23 cellular contexts compared by ENCODE assay signal in genomic region chr5:134976841-134977240, GRCh38. TPM values are rescaled to one million over a fixed set of nuclear protein-coding genes. Genes with fewer than 3 reads are reported as not detected.
DNase-seq lines count a peak whose midpoint lies in the region; ATAC-seq, FAIRE-seq and TF ChIP-seq lines count a peak whose summit lies in the region.
"Had no signal": no experiment of that assay in that cellular context is flagged by ENCODE, and none has a peak within 500 bp of the region (broad histone marks: within the 10 kb centered on the region; RNA-seq: fewer than 3 reads in every experiment).

No MANE protein-coding gene starts in this region.

- no peak for TF ChIP-seq EP300 in K562 (IDR thresholded peaks at IDR 0.05; ENCODE audit: low read length)

- H3K9me1 ChIP-seq in K562 (ENCODE audit: control insufficient read depth, insufficient read depth, low read length), result no peaks in the 10 kb centered on the region

- H3K18ac ChIP-seq in mesendoderm (ENCODE audit: low read length), result no peak overlapping the region

- intact Hi-C loops in K562 (cut with micrococcal nuclease), result no loop called here
- intact Hi-C loops in aorta (cut with DNase I), result no loop called here
- intact Hi-C loops in Right ventricle myocardium superior (cut with DNase I), result no loop called here

- H3K4me1 ChIP-seq in GM23338 (ENCODE audit: insufficient read depth) (no peaks in the 10 kb centered on the region), K562 (replicated peaks in 1 of 2; ENCODE audit: control insufficient read depth in 2 of 2, insufficient read depth in 2 of 2, low read length in 2 of 2) (no peaks in the 10 kb centered on the region), mesendoderm (ENCODE audit: control insufficient read depth, low read depth, low read length) (no peaks in the 10 kb centered on the region), aorta (ENCODE audit: control insufficient read depth in 1 of 2, insufficient read depth in 2 of 2, low read length in 2 of 2) (no peaks in the 10 kb centered on the region)
- H3K4me1 ChIP-seq: BLaER1 had no signal

- H2AFZ ChIP-seq in GM23338, result no peak overlapping the region
- H2AFZ ChIP-seq in K562 (ENCODE audit: low read depth, low read length), result no peak overlapping the region

- H3K4me3 Mint-ChIP-seq in GM23338, result no peak overlapping the region
- H3K4me3 Mint-ChIP-seq: B cell; CD4-positive, alpha-beta T cell; CD8-positive, alpha-beta memory T cell; H9; HFFc6 had no signal

- H3K79me2 ChIP-seq in GM23338 (replicated peaks; ENCODE audit: insufficient read depth) (no peaks in the 10 kb centered on the region), K562 (ENCODE audit: control insufficient read depth, insufficient read depth, low read length) (no peaks in the 10 kb centered on the region), mesendoderm (ENCODE audit: control insufficient read depth, insufficient read depth, low read length) (no peaks in the 10 kb centered on the region)

- H3K9me2 ChIP-seq in GM23338 (ENCODE audit: insufficient read depth), result no peaks in the 10 kb centered on the region

- H3K36me3 ChIP-seq in GM23338 (ENCODE audit: insufficient read depth) (no peaks in the 10 kb centered on the region; the same call in 1 of the 2 replicates), K562 (ENCODE audit: control insufficient read depth, insufficient read depth, low read length) (no peaks in the 10 kb centered on the region), mesendoderm (ENCODE audit: control insufficient read depth, insufficient read depth, low read length) (no peaks in the 10 kb centered on the region), aorta (ENCODE audit: control insufficient read depth in 1 of 2, insufficient read depth in 2 of 2, low read length in 1 of 2) (no peaks in the 10 kb centered on the region)

- H3F3A ChIP-seq in GM23338 (replicated peaks; ENCODE audit: low read depth), result no peaks in the 10 kb centered on the region

- H3K4me3 ChIP-seq in GM23338 (no peak overlapping the region), K562 (no peak overlapping the region), mesendoderm (ENCODE audit: low read length) (no peak overlapping the region), aorta (ENCODE audit: low read length in 2 of 2) (no peak overlapping the region)
- H3K4me3 ChIP-seq: BLaER1 had no signal

- FAIRE-seq in K562 (lab: Jason Lieb, UNC), result no peak
- FAIRE-seq: D721Med, GM12892 had no signal

- no peak overlapping the region for H4K8ac ChIP-seq in mesendoderm (ENCODE audit: low read depth, low read length)

- TF ChIP-seq POLR2A in K562 (conservative IDR thresholded peaks at IDR 0.05), result no peak

- no peak overlapping the region for H3K27ac ChIP-seq in GM23338 (ENCODE audit: low read depth)
- H3K27ac ChIP-seq in K562 (ENCODE audit: extremely low read depth, low read depth, low read length), result no peak overlapping the region
- no peak overlapping the region for H3K27ac ChIP-seq in mesendoderm (ENCODE audit: low read depth, low read length)
- no peak overlapping the region for H3K27ac ChIP-seq in aorta (ENCODE audit: low read depth in 1 of 2, low read length in 2 of 2)
- H3K27ac ChIP-seq: BLaER1, C4-2B had no signal

- H3K9me3 ChIP-seq in K562 (replicated peaks; ENCODE audit: control insufficient read depth, insufficient read depth, low read depth, low read length), result peaks cover 5% of the 10 kb centered on the region
- peaks cover 4% of the 10 kb centered on the region for H3K9me3 ChIP-seq in aorta (ENCODE audit: control insufficient read depth, low read length)

- no peaks in the 10 kb centered on the region for H4K20me1 ChIP-seq in GM23338 (replicated peaks; ENCODE audit: insufficient read depth)
- H4K20me1 ChIP-seq in K562 (replicated peaks; ENCODE audit: control insufficient read depth, insufficient read depth, low read length), result no peaks in the 10 kb centered on the region
- H4K20me1 ChIP-seq: BLaER1 had no signal

- no TSS peak for BruUV-seq in K562 (replicated peaks; lab: Mats Ljungman, UMichigan)

- H3K27ac Mint-ChIP-seq in GM23338, result no peak overlapping the region
- H3K27ac Mint-ChIP-seq: B cell; CD4-positive, alpha-beta T cell; CD8-positive, alpha-beta memory T cell; H9; HFFc6 had no signal

- WGBS in K562 (ENCODE audit: insufficient coverage, low coverage, missing lambda C conversion rate), result 75% methylated on average over 1 of the region's 1 CpG
- WGBS in mesendoderm (ENCODE audit: extremely low coverage, insufficient coverage, low lambda C conversion rate), result no CpG with 5 or more reads among the region's 1 CpG
- WGBS in aorta, 2 donors, result 91 to 97% methylated on average over 1 of the region's 1 CpG

- H3K4me2 ChIP-seq in GM23338 (no peak overlapping the region), K562 (ENCODE audit: insufficient read depth, low read length) (no peak overlapping the region), mesendoderm (ENCODE audit: low read length) (no peak overlapping the region)
- H3K4me2 ChIP-seq: BLaER1 had no signal

- H3K9me3 Mint-ChIP-seq in GM23338, result peaks cover 59% of the 10 kb centered on the region

- H3K79me1 ChIP-seq in mesendoderm (ENCODE audit: low read length), result no peaks in the 10 kb centered on the region

- no peak overlapping the region for H2BK15ac ChIP-seq in mesendoderm (replicated peaks; ENCODE audit: low read depth)

- no peak overlapping the region for H4K5ac ChIP-seq in mesendoderm (ENCODE audit: low read length)

- no peaks in the 10 kb centered on the region; the same call in 2 of the 3 replicates for H3K4me1 Mint-ChIP-seq in GM23338
- H3K4me1 Mint-ChIP-seq: B cell; CD8-positive, alpha-beta memory T cell; H9 had no signal

- POLR2A ChIA-PET in K562 (lab: Yijun Ruan, JAX), result interaction anchor here (0.7 kb wide), 1 partner anchor 513 kb away, joined by 3 read pairs; no protein-coding TSS in a partner anchor

- peak; percentile 37 for DNase-seq in GM23338 (ENCODE audit: low spot score)
- DNase-seq in K562 (ENCODE audit: extremely low read depth in 1 of 4, low spot score in 3 of 4), result no peak
- peak; percentile 19 for DNase-seq in mesendoderm
- no peak for DNase-seq in aorta
- DNase-seq in Right ventricle myocardium superior, result no peak
- no peak for DNase-seq in epidermal melanocyte (ENCODE audit: insufficient read length, low spot score)
- DNase-seq: CD4-positive, alpha-beta T cell; CD8-positive, alpha-beta memory T cell; DMS 273 treated with DMSO at 0.1 percent for 48 hours; DMS79; EL; GF-D8; H9; HFFc6 had no signal

- in situ Hi-C loops in K562 (cut with MboI), result no loop called here

- no peak overlapping the region for H2BK120ac ChIP-seq in mesendoderm (ENCODE audit: low read depth, low read length)

- no peak overlapping the region for H3K23ac ChIP-seq in mesendoderm (ENCODE audit: low read length)

- no peak overlapping the region for H2AK5ac ChIP-seq in mesendoderm (ENCODE audit: low read length)

- no peak overlapping the region for H2BK5ac ChIP-seq in mesendoderm (ENCODE audit: low read length)

- H3K27me3 Mint-ChIP-seq in GM23338 (ENCODE audit: insufficient read depth, low read depth, poor library complexity), result peaks cover 8% of the 10 kb centered on the region
- H3K27me3 Mint-ChIP-seq: B cell; CD4-positive, alpha-beta T cell had no signal

- no peak overlapping the region for H3K56ac ChIP-seq in mesendoderm (ENCODE audit: low read length)

- H3K27me3 ChIP-seq in GM23338 (ENCODE audit: insufficient read depth) (no peaks in the 10 kb centered on the region), K562 (ENCODE audit: control insufficient read depth in 2 of 2, insufficient read depth in 2 of 2, low read length in 2 of 2) (no peaks in the 10 kb centered on the region), mesendoderm (ENCODE audit: insufficient read depth, low read length, poor library complexity) (no peaks in the 10 kb centered on the region), aorta (ENCODE audit: control insufficient read depth in 1 of 2, insufficient read depth in 2 of 2, low read length in 1 of 2) (no peaks in the 10 kb centered on the region)
- H3K27me3 ChIP-seq: BLaER1 had no signal

- TF ChIP-seq CTCF in GM23338 (conservative IDR thresholded peaks at IDR 0.05; ENCODE audit: low read depth in 2 of 2) (no peak), K562 (IDR thresholded peaks at IDR 0.05 in 2 of 3, conservative IDR thresholded peaks at IDR 0.05 in 1 of 3; ENCODE audit: insufficient read depth in 2 of 3, low read depth in 1 of 3, low read length in 3 of 3) (no peak)

- H3K9ac ChIP-seq in K562 (ENCODE audit: insufficient read depth in 1 of 2, low read depth in 2 of 2, low read length in 2 of 2) (no peak overlapping the region), mesendoderm (ENCODE audit: low read length) (no peak overlapping the region)
- H3K9ac ChIP-seq: BLaER1 had no signal

- TF ChIP-seq RAD21 in K562 (CRISPR knock-in tag; conservative IDR thresholded peaks at IDR 0.05 in 1 of 2, IDR thresholded peaks at IDR 0.05 in 1 of 2), result no peak

- CTCF ChIA-PET in K562 (lab: Yijun Ruan, JAX; ENCODE audit: low intra/inter-chr PET ratio), result no interaction called here

- peaks cover 48% of the 10 kb centered on the region for H3K36me3 Mint-ChIP-seq in GM23338 (ENCODE audit: low read depth)

- ATAC-seq in GM23338 (no peak), K562 (no peak), aorta (ENCODE audit: low FRiP score) (no peak), Right ventricle myocardium superior (ENCODE audit: poor library complexity) (no peak)
- ATAC-seq: HCT116 had no signal

- no peak overlapping the region for H3K4ac ChIP-seq in mesendoderm (ENCODE audit: low read depth, low read length)

RNA-seq across cellular contexts. Expression of gene CATSPER3, which starts 9.1 kb away (rescaled TPM):
- 0.74 TPM in 1 of 2 replicates, not detected in the other for total RNA-seq in GM23338 (2014; rRNA removed; shearing (Covaris generic))
- polyA plus RNA-seq in GM23338 (2016; fragmentation: Nextera tagmentation; extraction: Ambion mirVana) (0.19 and 0.37 TPM in 2 replicates), K562 (2011; rRNA removed) (1.5 and 1.7 TPM in 2 replicates), K562 (2014; fragmentation: Illumina TruSeq; extraction: Trizol) (0.29 and 0.37 TPM in 2 replicates), K562 (2014; fragmentation: Nextera tagmentation; extraction: Ambion mirVana) (under 1 TPM; 0.60 to 0.62 TPM), K562 (2014; rRNA removed) (0.22 and 0.61 TPM in 2 replicates), aorta (1 to 10 TPM in 1 of 2 donors, under 1 TPM in 1; 0.63 to 1.3 TPM)
- 3.2 TPM in 2 replicates for total RNA-seq in K562 (2011; cell fraction: chromatin; rRNA removed; ENCODE audit: low replicate concordance)
- 2.2 and 2.4 TPM in 2 replicates for total RNA-seq in K562 (2011; cell fraction: nucleolus; rRNA removed)
- 1.5 and 1.7 TPM in 2 replicates for total RNA-seq in K562 (2011; cell fraction: nucleoplasm; rRNA removed)
- total RNA-seq in K562 (2014; rRNA removed) (0.14 and 0.45 TPM in 2 replicates), K562 (2014; rRNA removed; fragmentation: Illumina TruSeq; extraction: Trizol) (0.22 and 0.44 TPM in 2 replicates), K562 (2015; rRNA removed; fragmentation: Illumina TruSeq; extraction: Trizol) (0.38 and 0.43 TPM in 2 replicates), K562 (2021) (0.34 and 0.49 TPM in 2 replicates), aorta (under 1 TPM; 0.29 to 0.63 TPM), Right ventricle myocardium superior (0.32 TPM)
- polyA plus RNA-seq in K562 (2011; cell fraction: cytosol; rRNA removed), result 0.86 and 1.4 TPM in 2 replicates
- polyA plus RNA-seq in K562 (2011; cell fraction: nucleus; rRNA removed), result 2.2 and 4.2 TPM in 2 replicates
- polyA plus RNA-seq in K562 (2012), result 0.44 and 0.97 TPM in 2 replicates
- 1.3 and 1.8 TPM in 2 replicates for polyA minus RNA-seq in K562 (2011; rRNA and poly(A)+ RNA removed)
- polyA minus RNA-seq in K562 (2011; cell fraction: cytosol; rRNA and poly(A)+ RNA removed), result not detected in 2 replicates
- polyA minus RNA-seq in K562 (2011; cell fraction: nucleus; rRNA and poly(A)+ RNA removed), result 0.94 and 1.00 TPM in 2 replicates
- polyA plus RNA-seq in mesendoderm (2013, experiment 1 of 2), result 0.56 TPM
- 0.46 TPM for polyA plus RNA-seq in mesendoderm (2013, experiment 2 of 2)
- total RNA-seq: A172, G401, H4 had no signal

RNA-seq across cellular contexts. Expression of gene PITX1, which starts 57.2 kb away (rescaled TPM):
- not detected in 2 replicates for total RNA-seq in GM23338 (2014; rRNA removed; shearing (Covaris generic))
- polyA plus RNA-seq in GM23338 (2016; fragmentation: Nextera tagmentation; extraction: Ambion mirVana) (not detected in 2 replicates), K562 (2011; rRNA removed) (30.8 and 50.1 TPM in 2 replicates), K562 (2014; fragmentation: Illumina TruSeq; extraction: Trizol) (7.4 and 35.6 TPM in 2 replicates), K562 (2014; fragmentation: Nextera tagmentation; extraction: Ambion mirVana) (under 1 TPM; 0.13 to 0.17 TPM), K562 (2014; rRNA removed) (58.7 and 64.6 TPM in 2 replicates), aorta (1 to 10 TPM in 1 of 2 donors, under 1 TPM in 1; 0.49 to 2.3 TPM)
- total RNA-seq in K562 (2011; cell fraction: chromatin; rRNA removed; ENCODE audit: low replicate concordance), result 10.2 and 35.6 TPM in 2 replicates
- total RNA-seq in K562 (2011; cell fraction: nucleolus; rRNA removed), result 39.9 and 42.6 TPM in 2 replicates
- total RNA-seq in K562 (2011; cell fraction: nucleoplasm; rRNA removed), result 19.5 and 26.3 TPM in 2 replicates
- total RNA-seq in K562 (2014; rRNA removed) (59.8 and 73.9 TPM in 2 replicates), K562 (2014; rRNA removed; fragmentation: Illumina TruSeq; extraction: Trizol) (2.3 and 3.1 TPM in 2 replicates), K562 (2015; rRNA removed; fragmentation: Illumina TruSeq; extraction: Trizol) (24.9 and 25.3 TPM in 2 replicates), K562 (2021) (88.2 and 90.4 TPM in 2 replicates), aorta (under 1 TPM in 1 of 2 donors, not detected in 1; 0.39 TPM), Right ventricle myocardium superior (not detected)
- polyA plus RNA-seq in K562 (2011; cell fraction: cytosol; rRNA removed), result 91.0 and 189 TPM in 2 replicates
- polyA plus RNA-seq in K562 (2011; cell fraction: nucleus; rRNA removed), result 68.1 and 94.4 TPM in 2 replicates
- 34.0 and 38.0 TPM in 2 replicates for polyA plus RNA-seq in K562 (2012)
- polyA minus RNA-seq in K562 (2011; rRNA and poly(A)+ RNA removed), result 12.0 and 21.7 TPM in 2 replicates
- polyA minus RNA-seq in K562 (2011; cell fraction: cytosol; rRNA and poly(A)+ RNA removed), result 56.3 and 80.4 TPM in 2 replicates
- 21.8 and 31.4 TPM in 2 replicates for polyA minus RNA-seq in K562 (2011; cell fraction: nucleus; rRNA and poly(A)+ RNA removed)
- polyA plus RNA-seq in mesendoderm (2013, experiment 1 of 2), result 0.15 TPM
- 0.08 TPM for polyA plus RNA-seq in mesendoderm (2013, experiment 2 of 2)
- total RNA-seq: B cell; CD4-positive, alpha-beta T cell; CD8-positive, alpha-beta memory T cell; H9 had no signal
- polyA plus RNA-seq: CD8-positive, alpha-beta memory T cell had no signal

Comparison
In these comparisons a context has a peak if more than half of its experiments do, and no peak if none do; other contexts are left out.
1. DNase-seq: peak in GM23338 (single experiment) and mesendoderm (single experiment); none in K562 (0 of 4), aorta (0 of 2), Right ventricle myocardium superior (single experiment) and epidermal melanocyte (single experiment).